ENCODE assay signal across 12 cellular contexts in the genomic region with DNA sequence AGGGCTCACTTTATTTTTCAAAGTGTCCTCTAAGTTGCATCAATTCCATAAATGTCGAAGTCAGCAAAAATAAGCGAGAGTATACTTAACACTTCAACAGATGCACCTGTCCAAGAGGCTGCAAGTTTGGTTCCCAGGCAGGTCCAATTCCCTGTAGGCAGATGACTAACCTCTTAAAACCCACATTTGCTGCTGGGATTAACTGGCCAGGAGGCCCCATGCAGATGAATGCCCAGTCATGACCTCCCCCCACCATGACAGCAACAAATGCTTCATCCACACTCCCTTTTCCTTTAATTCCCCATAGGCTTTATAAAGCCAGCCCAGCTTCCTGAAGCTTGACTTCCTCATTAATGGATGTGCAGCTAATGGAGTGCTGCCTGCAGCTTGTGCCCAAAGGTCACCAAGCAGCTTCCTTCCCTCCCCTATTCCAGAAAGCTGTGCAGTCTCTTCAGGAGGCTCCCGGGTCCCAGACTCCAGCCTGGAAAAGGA. TPM values are rescaled to one million over a fixed set of nuclear protein-coding genes. Genes with fewer than 3 reads are reported as not detected.
DNase-seq lines count a peak whose midpoint lies in the region; ATAC-seq and TF ChIP-seq lines count a peak whose summit lies in the region.
"Had no signal": no experiment of that assay in that cellular context is flagged by ENCODE, and none has a peak within 500 bp of the region (broad histone marks: within the 10 kb centered on the region; RNA-seq: fewer than 3 reads in every experiment).

No MANE protein-coding gene starts in this region.

- H3K36me3 ChIP-seq in HEK293 (ENCODE audit: control insufficient read depth in 2 of 2, insufficient read depth in 1 of 2, low read length in 2 of 2) = no peaks in the 10 kb centered on the region

- ATAC-seq in GM21619 (IDR thresholded peaks at IDR 0.05; ENCODE audit: unreplicated experiment) = no peak
- ATAC-seq: body of pancreas; effector memory CD8-positive, alpha-beta T cell had no signal

- H3K36me3 Mint-ChIP-seq in glutamatergic neuron (ENCODE audit: unreplicated experiment) = no peaks in the 10 kb centered on the region

- peak; percentile 95 for DNase-seq in NCI-H82 (lab: John Stamatoyannopoulos, UW)
- DNase-seq in glutamatergic neuron = peak; percentile 62
- DNase-seq in retina = peak; percentile 66
- no peak for DNase-seq in NCI-H510A treated with DMSO at 0.1 percent for 48 hours (lab: John Stamatoyannopoulos, UW)
- DNase-seq in NCI-H146 treated with DMSO at 0.1 percent for 48 hours (lab: John Stamatoyannopoulos, UW; ENCODE audit: unreplicated experiment) = no peak
- DNase-seq: body of pancreas; effector memory CD8-positive, alpha-beta T cell; NCI-H1436 treated with DMSO at 0.1 percent for 48 hours; stimulated activated CD4-positive, alpha-beta T cell treated with anti-CD3 and anti-CD28 coated beads, Interleukin-2, amount 100 ng/mL, for 48 hours had no signal

- H3K27me3 Mint-ChIP-seq in glutamatergic neuron (ENCODE audit: unreplicated experiment) = peaks cover 14% of the 10 kb centered on the region

- H3K27ac Mint-ChIP-seq in glutamatergic neuron (ENCODE audit: unreplicated experiment) = peak overlapping the region; percentile 83
- H3K27ac Mint-ChIP-seq: effector memory CD8-positive, alpha-beta T cell had no signal

- H3K4me1 Mint-ChIP-seq in glutamatergic neuron (ENCODE audit: low read depth, unreplicated experiment) = peaks cover 76% of the 10 kb centered on the region

- H3K4me3 Mint-ChIP-seq in glutamatergic neuron (ENCODE audit: unreplicated experiment) = peak overlapping the region; percentile 72
- H3K4me3 Mint-ChIP-seq: effector memory CD8-positive, alpha-beta T cell had no signal

- H3K27ac ChIP-seq in HEK293 (ENCODE audit: extremely low read depth, low read depth, low read length) = no peak overlapping the region
- H3K27ac ChIP-seq: body of pancreas, C4-2B had no signal

- H3K9me3 Mint-ChIP-seq in glutamatergic neuron (ENCODE audit: unreplicated experiment) = peaks cover 21% of the 10 kb centered on the region
- H3K9me3 Mint-ChIP-seq: effector memory CD8-positive, alpha-beta T cell had no signal

- POLR2A ChIA-PET in HEK293 (lab: Yijun Ruan, JAX) = no interaction called here

- no peak overlapping the region for H3K4me3 ChIP-seq in HEK293 (ENCODE audit: low read depth, low read length)
- H3K4me3 ChIP-seq: body of pancreas had no signal

- no peaks in the 10 kb centered on the region for H3K9me3 ChIP-seq in HEK293 (ENCODE audit: control insufficient read depth, insufficient read depth, low read depth, low read length)
- H3K9me3 ChIP-seq: body of pancreas had no signal

- TF ChIP-seq CTCF in HEK293 (tag by site-specific recombination; IDR thresholded peaks at IDR 0.05) (no peak), glutamatergic neuron (IDR thresholded peaks at IDR 0.05; ENCODE audit: partially characterized antibody, unreplicated experiment) (no peak)

- peaks cover 18% of the 10 kb centered on the region for H3K4me1 ChIP-seq in HEK293 (ENCODE audit: control insufficient read depth, insufficient read depth, low read length)

- CTCF ChIA-PET in HEK293 (lab: Yijun Ruan, JAX) = interaction anchor here (1.2 to 1.4 kb wide), 2 partner anchors 10 to 81 kb away, joined by 3 to 4 read pairs; no protein-coding TSS in a partner anchor

TF ChIP-seq in HEK293, 187 proteins besides CTCF, POLR2A, EP300 and RAD21:
- TF ChIP-seq, protein P1, sequence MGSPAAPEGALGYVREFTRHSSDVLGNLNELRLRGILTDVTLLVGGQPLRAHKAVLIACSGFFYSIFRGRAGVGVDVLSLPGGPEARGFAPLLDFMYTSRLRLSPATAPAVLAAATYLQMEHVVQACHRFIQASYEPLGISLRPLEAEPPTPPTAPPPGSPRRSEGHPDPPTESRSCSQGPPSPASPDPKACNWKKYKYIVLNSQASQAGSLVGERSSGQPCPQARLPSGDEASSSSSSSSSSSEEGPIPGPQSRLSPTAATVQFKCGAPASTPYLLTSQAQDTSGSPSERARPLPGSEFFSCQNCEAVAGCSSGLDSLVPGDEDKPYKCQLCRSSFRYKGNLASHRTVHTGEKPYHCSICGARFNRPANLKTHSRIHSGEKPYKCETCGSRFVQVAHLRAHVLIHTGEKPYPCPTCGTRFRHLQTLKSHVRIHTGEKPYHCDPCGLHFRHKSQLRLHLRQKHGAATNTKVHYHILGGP (tag by site-specific recombination; IDR thresholded peaks at IDR 0.05) = no peak
- 0 out of 2 replicates have a peak, but pooled peaks have one; percentile 22 for TF ChIP-seq GLIS1 (tag by site-specific recombination; IDR thresholded peaks at IDR 0.05)
TF ChIP-seq in HEK293: peak in this region for 1.

RNA-seq across cellular contexts. Expression of a gene that starts 35.7 kb away (rescaled TPM):
- 167 TPM for total RNA-seq in glutamatergic neuron (ENCODE audit: unreplicated experiment)

Comparison
In these comparisons a context has a peak if more than half of its experiments do, and no peak if none do; other contexts are left out.
1. DNase-seq: peak in NCI-H82 (single experiment), glutamatergic neuron (single experiment) and retina (single experiment); none in NCI-H510A treated with DMSO at 0.1 percent for 48 hours (single experiment) and NCI-H146 treated with DMSO at 0.1 percent for 48 hours (single experiment).